ENCODE assay signal across 1 cellular context in genomic region chr14:39431416-39432178, GRCh38.
TF ChIP-seq lines count a peak whose summit lies in the region.

No MANE protein-coding gene starts in this region.

TF ChIP-seq in HepG2, 621 proteins besides CTCF, POLR2A, EP300 and RAD21 (continued from another document and continues in another):
- TF ChIP-seq ZNF646 (CRISPR knock-in tag; IDR thresholded peaks at IDR 0.05): no peak
- TF ChIP-seq MAFK (conservative IDR thresholded peaks at IDR 0.05 in 1 of 2, IDR thresholded peaks at IDR 0.05 in 1 of 2; ENCODE audit: low read length in 2 of 2): no peak
- peak; percentile 40; the same call in 1 of the 2 replicates for TF ChIP-seq HHEX (CRISPR knock-in tag; IDR thresholded peaks at IDR 0.05)
- no peak for TF ChIP-seq PBX2 (CRISPR knock-in tag; IDR thresholded peaks at IDR 0.05)
- TF ChIP-seq ZMAT5 (CRISPR knock-in tag; IDR thresholded peaks at IDR 0.05; ENCODE audit: borderline replicate concordance, low read depth): no peak
- TF ChIP-seq KLF15 (CRISPR knock-in tag; IDR thresholded peaks at IDR 0.05; ENCODE audit: borderline replicate concordance): 0 out of 2 replicates have a peak, but pooled peaks have one; percentile 32
- peak; percentile 62; the same call in 1 of the 2 replicates for TF ChIP-seq ZNF274 (CRISPR knock-in tag; IDR thresholded peaks at IDR 0.05)
- TF ChIP-seq NFKB2 (CRISPR knock-in tag; IDR thresholded peaks at IDR 0.05; ENCODE audit: borderline replicate concordance): peak; percentile 15
- TF ChIP-seq ZNF326 (CRISPR knock-in tag; IDR thresholded peaks at IDR 0.05; ENCODE audit: borderline replicate concordance): no peak; the same call in 1 of the 2 replicates
- TF ChIP-seq ZFP36L1 (CRISPR knock-in tag; IDR thresholded peaks at IDR 0.05): no peak; the same call in 1 of the 2 replicates
- no peak for TF ChIP-seq TOPORS (CRISPR knock-in tag; IDR thresholded peaks at IDR 0.05)
- TF ChIP-seq, protein P1, sequence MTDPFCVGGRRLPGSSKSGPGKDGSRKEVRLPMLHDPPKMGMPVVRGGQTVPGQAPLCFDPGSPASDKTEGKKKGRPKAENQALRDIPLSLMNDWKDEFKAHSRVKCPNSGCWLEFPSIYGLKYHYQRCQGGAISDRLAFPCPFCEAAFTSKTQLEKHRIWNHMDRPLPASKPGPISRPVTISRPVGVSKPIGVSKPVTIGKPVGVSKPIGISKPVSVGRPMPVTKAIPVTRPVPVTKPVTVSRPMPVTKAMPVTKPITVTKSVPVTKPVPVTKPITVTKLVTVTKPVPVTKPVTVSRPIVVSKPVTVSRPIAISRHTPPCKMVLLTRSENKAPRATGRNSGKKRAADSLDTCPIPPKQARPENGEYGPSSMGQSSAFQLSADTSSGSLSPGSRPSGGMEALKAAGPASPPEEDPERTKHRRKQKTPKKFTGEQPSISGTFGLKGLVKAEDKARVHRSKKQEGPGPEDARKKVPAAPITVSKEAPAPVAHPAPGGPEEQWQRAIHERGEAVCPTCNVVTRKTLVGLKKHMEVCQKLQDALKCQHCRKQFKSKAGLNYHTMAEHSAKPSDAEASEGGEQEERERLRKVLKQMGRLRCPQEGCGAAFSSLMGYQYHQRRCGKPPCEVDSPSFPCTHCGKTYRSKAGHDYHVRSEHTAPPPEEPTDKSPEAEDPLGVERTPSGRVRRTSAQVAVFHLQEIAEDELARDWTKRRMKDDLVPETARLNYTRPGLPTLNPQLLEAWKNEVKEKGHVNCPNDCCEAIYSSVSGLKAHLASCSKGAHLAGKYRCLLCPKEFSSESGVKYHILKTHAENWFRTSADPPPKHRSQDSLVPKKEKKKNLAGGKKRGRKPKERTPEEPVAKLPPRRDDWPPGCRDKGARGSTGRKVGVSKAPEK (CRISPR knock-in tag; IDR thresholded peaks at IDR 0.05; ENCODE audit: borderline replicate concordance): 0 out of 2 replicates have a peak, but pooled peaks have one; percentile 2
- TF ChIP-seq POLR2G (IDR thresholded peaks at IDR 0.05; ENCODE audit: low read depth, low read length): 0 out of 2 replicates have a peak, but pooled peaks have one; percentile 56
- TF ChIP-seq GABPB1 (CRISPR knock-in tag; IDR thresholded peaks at IDR 0.05): peak; percentile 11; the same call in 1 of the 2 replicates
- no peak for TF ChIP-seq STAG1 (CRISPR knock-in tag; IDR thresholded peaks at IDR 0.05)
- TF ChIP-seq, protein P2, sequence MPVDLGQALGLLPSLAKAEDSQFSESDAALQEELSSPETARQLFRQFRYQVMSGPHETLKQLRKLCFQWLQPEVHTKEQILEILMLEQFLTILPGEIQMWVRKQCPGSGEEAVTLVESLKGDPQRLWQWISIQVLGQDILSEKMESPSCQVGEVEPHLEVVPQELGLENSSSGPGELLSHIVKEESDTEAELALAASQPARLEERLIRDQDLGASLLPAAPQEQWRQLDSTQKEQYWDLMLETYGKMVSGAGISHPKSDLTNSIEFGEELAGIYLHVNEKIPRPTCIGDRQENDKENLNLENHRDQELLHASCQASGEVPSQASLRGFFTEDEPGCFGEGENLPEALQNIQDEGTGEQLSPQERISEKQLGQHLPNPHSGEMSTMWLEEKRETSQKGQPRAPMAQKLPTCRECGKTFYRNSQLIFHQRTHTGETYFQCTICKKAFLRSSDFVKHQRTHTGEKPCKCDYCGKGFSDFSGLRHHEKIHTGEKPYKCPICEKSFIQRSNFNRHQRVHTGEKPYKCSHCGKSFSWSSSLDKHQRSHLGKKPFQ (CRISPR knock-in tag; IDR thresholded peaks at IDR 0.05; ENCODE audit: insufficient replicate concordance): no peak
- no peak for TF ChIP-seq HMG20A (CRISPR knock-in tag; IDR thresholded peaks at IDR 0.05; ENCODE audit: borderline replicate concordance)
- no peak for TF ChIP-seq RBM22 (optimal IDR thresholded peaks at IDR 0.05; ENCODE audit: low read length)
- TF ChIP-seq ZKSCAN8 (CRISPR knock-in tag; IDR thresholded peaks at IDR 0.05; ENCODE audit: borderline replicate concordance): no peak
- no peak for TF ChIP-seq ZNF543 (CRISPR knock-in tag; IDR thresholded peaks at IDR 0.05)
- TF ChIP-seq NFIC (IDR thresholded peaks at IDR 0.05; ENCODE audit: low read length): no peak
- 0 out of 2 replicates have a peak, but pooled peaks have one; percentile 91 for TF ChIP-seq ZNF766 (CRISPR knock-in tag; IDR thresholded peaks at IDR 0.05; ENCODE audit: borderline replicate concordance)
- TF ChIP-seq GTF2F1 (IDR thresholded peaks at IDR 0.05; ENCODE audit: low read length): no peak
- TF ChIP-seq NFAT5 (CRISPR knock-in tag; IDR thresholded peaks at IDR 0.05): peak; percentile 17
- no peak for TF ChIP-seq ZNF510 (CRISPR knock-in tag; IDR thresholded peaks at IDR 0.05; ENCODE audit: low read depth)
- no peak for TF ChIP-seq SSRP1 (CRISPR knock-in tag; IDR thresholded peaks at IDR 0.05)
- TF ChIP-seq, protein P3, sequence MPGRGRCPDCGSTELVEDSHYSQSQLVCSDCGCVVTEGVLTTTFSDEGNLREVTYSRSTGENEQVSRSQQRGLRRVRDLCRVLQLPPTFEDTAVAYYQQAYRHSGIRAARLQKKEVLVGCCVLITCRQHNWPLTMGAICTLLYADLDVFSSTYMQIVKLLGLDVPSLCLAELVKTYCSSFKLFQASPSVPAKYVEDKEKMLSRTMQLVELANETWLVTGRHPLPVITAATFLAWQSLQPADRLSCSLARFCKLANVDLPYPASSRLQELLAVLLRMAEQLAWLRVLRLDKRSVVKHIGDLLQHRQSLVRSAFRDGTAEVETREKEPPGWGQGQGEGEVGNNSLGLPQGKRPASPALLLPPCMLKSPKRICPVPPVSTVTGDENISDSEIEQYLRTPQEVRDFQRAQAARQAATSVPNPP (CRISPR knock-in tag; IDR thresholded peaks at IDR 0.05): no peak
- no peak for TF ChIP-seq MATR3 (CRISPR knock-in tag; IDR thresholded peaks at IDR 0.05)
- no peak for TF ChIP-seq SRSF1 (optimal IDR thresholded peaks at IDR 0.05; ENCODE audit: low read depth, low read length)
- TF ChIP-seq, protein P4, sequence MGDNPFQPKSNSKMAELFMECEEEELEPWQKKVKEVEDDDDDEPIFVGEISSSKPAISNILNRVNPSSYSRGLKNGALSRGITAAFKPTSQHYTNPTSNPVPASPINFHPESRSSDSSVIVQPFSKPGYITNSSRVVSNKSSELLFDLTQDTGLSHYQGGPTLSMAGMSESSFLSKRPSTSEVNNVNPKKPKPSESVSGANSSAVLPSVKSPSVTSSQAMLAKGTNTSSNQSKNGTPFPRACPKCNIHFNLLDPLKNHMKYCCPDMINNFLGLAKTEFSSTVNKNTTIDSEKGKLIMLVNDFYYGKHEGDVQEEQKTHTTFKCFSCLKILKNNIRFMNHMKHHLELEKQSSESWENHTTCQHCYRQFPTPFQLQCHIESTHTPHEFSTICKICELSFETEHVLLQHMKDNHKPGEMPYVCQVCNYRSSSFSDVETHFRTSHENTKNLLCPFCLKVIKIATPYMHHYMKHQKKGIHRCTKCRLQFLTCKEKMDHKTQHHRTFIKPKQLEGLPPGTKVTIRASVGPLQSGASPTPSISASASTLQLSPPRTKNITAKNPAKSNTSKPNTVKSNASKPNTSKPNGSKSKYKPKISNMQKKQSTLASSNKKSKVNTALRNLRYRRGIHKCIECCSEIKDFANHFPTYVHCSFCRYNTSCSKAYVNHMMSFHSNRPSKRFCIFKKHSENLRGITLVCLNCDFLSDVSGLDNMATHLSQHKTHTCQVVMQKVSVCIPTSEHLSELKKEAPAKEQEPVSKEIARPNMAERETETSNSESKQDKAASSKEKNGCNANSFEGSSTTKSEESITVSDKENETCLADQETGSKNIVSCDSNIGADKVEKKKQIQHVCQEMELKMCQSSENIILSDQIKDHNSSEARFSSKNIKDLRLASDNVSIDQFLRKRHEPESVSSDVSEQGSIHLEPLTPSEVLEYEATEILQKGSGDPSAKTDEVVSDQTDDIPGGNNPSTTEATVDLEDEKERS (CRISPR knock-in tag; IDR thresholded peaks at IDR 0.05): no peak
- TF ChIP-seq ZNF264 (CRISPR knock-in tag; IDR thresholded peaks at IDR 0.05): no peak
- TF ChIP-seq ZNF296 (CRISPR knock-in tag; conservative IDR thresholded peaks at IDR 0.05): no peak
- TF ChIP-seq NCOA5 (CRISPR knock-in tag; IDR thresholded peaks at IDR 0.05): no peak
- TF ChIP-seq ZNF317 (CRISPR knock-in tag; IDR thresholded peaks at IDR 0.05): peak; percentile 57; the same call in 1 of the 2 replicates
- TF ChIP-seq ZNF235 (CRISPR knock-in tag; IDR thresholded peaks at IDR 0.05; ENCODE audit: borderline replicate concordance): no peak
